Comparison of ENCODE assay signal across 1 cellular context in genomic region chr19:34480971-34481821, GRCh38.
A peak's percentile ranks its signal among the peaks of the same experiment; 100 is the strongest.
TF ChIP-seq lines count a peak whose summit lies in the region.

WTIP (plus strand) TSS chr19:34481758; CDS start chr19:34481975, 217 bp downstream.

TF ChIP-seq in HepG2, 621 proteins besides CTCF, POLR2A, EP300 and RAD21 (continued from another document and continues in another):
- TF ChIP-seq UBTF (CRISPR knock-in tag; IDR thresholded peaks at IDR 0.05), result peak; percentile 71; the same call in 1 of the 2 replicates
- TF ChIP-seq EEA1 (CRISPR knock-in tag; IDR thresholded peaks at IDR 0.05; ENCODE audit: borderline replicate concordance), result 0 out of 2 replicates have a peak, but pooled peaks have one; percentile 27
- TF ChIP-seq ZNF777 (CRISPR knock-in tag; IDR thresholded peaks at IDR 0.05), result peak; percentile 95
- TF ChIP-seq SALL2 (CRISPR knock-in tag; IDR thresholded peaks at IDR 0.05), result peak; percentile 77; the same call in 1 of the 2 replicates
- TF ChIP-seq SP1 (IDR thresholded peaks at IDR 0.05), result no peak
- peak; percentile 78 for TF ChIP-seq SP1 (CRISPR knock-in tag; IDR thresholded peaks at IDR 0.05)
- TF ChIP-seq PRDM15 (CRISPR knock-in tag; IDR thresholded peaks at IDR 0.05), result no peak
- peak; percentile 76 for TF ChIP-seq HOXA3 (CRISPR knock-in tag; IDR thresholded peaks at IDR 0.05)
- TF ChIP-seq THAP11 (CRISPR knock-in tag; IDR thresholded peaks at IDR 0.05), result peak; percentile 65
- no peak for TF ChIP-seq FOXJ3 (CRISPR knock-in tag; IDR thresholded peaks at IDR 0.05; ENCODE audit: borderline replicate concordance)
- TF ChIP-seq TOE1 (CRISPR knock-in tag; IDR thresholded peaks at IDR 0.05), result no peak
- TF ChIP-seq ZFX (CRISPR knock-in tag; IDR thresholded peaks at IDR 0.05; ENCODE audit: low read depth), result peak; percentile 62; the same call in 1 of the 2 replicates
- no peak for TF ChIP-seq ZNF496 (CRISPR knock-in tag; IDR thresholded peaks at IDR 0.05; ENCODE audit: insufficient replicate concordance)
- peak; percentile 73; the same call in 1 of the 2 replicates for TF ChIP-seq ZNF639 (CRISPR knock-in tag; conservative IDR thresholded peaks at IDR 0.05)
- peak; percentile 21; the same call in 1 of the 2 replicates for TF ChIP-seq IRF2 (CRISPR knock-in tag; IDR thresholded peaks at IDR 0.05)
- TF ChIP-seq ZNF276 (CRISPR knock-in tag; IDR thresholded peaks at IDR 0.05; ENCODE audit: low read depth), result no peak
- TF ChIP-seq KDM5B (CRISPR knock-in tag; IDR thresholded peaks at IDR 0.05; ENCODE audit: borderline replicate concordance), result peak; percentile 29; the same call in 1 of the 2 replicates
- peak; percentile 81 for TF ChIP-seq ZBTB14 (CRISPR knock-in tag; IDR thresholded peaks at IDR 0.05)
- TF ChIP-seq SIN3A (IDR thresholded peaks at IDR 0.05; ENCODE audit: borderline replicate concordance, low read depth, low read length), result 0 out of 2 replicates have a peak, but pooled peaks have one; percentile 48
- no peak for TF ChIP-seq ZUFSP (CRISPR knock-in tag; IDR thresholded peaks at IDR 0.05; ENCODE audit: borderline replicate concordance)
- TF ChIP-seq IKZF5 (CRISPR knock-in tag; IDR thresholded peaks at IDR 0.05), result peak; percentile 21; the same call in 1 of the 2 replicates
- 0 out of 2 replicates have a peak, but pooled peaks have one; percentile 26 for TF ChIP-seq IRX3 (CRISPR knock-in tag; IDR thresholded peaks at IDR 0.05; ENCODE audit: borderline replicate concordance, low read depth)
- TF ChIP-seq MAX (IDR thresholded peaks at IDR 0.05), result peak; percentile 66; the same call in 1 of the 2 replicates
- TF ChIP-seq SALL1 (CRISPR knock-in tag; IDR thresholded peaks at IDR 0.05), result 0 out of 2 replicates have a peak, but pooled peaks have one; percentile 13
- TF ChIP-seq ZSCAN12 (CRISPR knock-in tag; IDR thresholded peaks at IDR 0.05), result no peak
- no peak for TF ChIP-seq ZBTB40 (IDR thresholded peaks at IDR 0.05)
- TF ChIP-seq ZBTB40 (CRISPR knock-in tag; IDR thresholded peaks at IDR 0.05), result no peak
- TF ChIP-seq ZSCAN31 (CRISPR knock-in tag; IDR thresholded peaks at IDR 0.05; ENCODE audit: low read depth), result peak; percentile 63; the same call in 1 of the 2 replicates
